In the genomic region with DNA sequence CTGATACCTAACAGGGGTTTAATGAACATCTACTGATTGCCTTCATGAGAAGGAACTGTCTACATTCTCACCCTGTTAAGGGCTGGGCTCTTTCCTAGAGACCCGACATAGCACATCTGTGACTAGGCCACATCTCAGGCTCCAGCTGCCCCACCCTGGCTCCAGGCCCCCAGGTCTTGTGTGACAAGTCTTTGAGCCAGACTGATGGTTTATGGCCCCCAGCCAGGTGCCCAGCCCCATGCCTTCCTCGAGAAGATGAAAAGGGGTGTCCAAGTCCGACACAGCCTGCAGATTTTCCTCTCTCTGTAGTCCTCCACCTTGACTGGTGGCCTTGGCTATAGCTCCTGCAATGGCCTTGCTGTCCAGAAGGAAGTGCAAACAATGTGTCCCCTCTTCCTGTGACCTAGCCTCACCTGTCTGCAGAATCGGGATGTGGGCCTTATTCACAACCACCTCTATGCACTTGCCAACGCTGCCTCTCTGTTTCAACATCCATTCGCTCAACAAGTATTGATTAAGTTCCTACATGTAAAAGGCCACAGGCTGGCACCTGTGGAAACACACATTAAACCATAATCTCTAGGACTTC, we compare ENCODE assay signal across 17 cellular contexts. TPM values are rescaled to one million over a fixed set of nuclear protein-coding genes. Genes with fewer than 3 reads are reported as not detected.
DNase-seq lines count a peak whose midpoint lies in the region; ATAC-seq, FAIRE-seq and TF ChIP-seq lines count a peak whose summit lies in the region.
"Had no signal": no experiment of that assay in that cellular context is flagged by ENCODE, and none has a peak within 500 bp of the region (broad histone marks: within the 10 kb centered on the region; RNA-seq: fewer than 3 reads in every experiment).

No MANE protein-coding gene starts in this region.

- peak overlapping the region in 2 of 3 experiments; percentile 73 to 99 for H3K27ac Mint-ChIP-seq in nephron

- no peak for ATAC-seq in A549
- ATAC-seq in HG03469 (IDR thresholded peaks at IDR 0.05; ENCODE audit: unreplicated experiment): no peak

- peaks cover 31% of the 10 kb centered on the region for H3K36me3 Mint-ChIP-seq in nephron (ENCODE audit: low read depth)

- FAIRE-seq in A549 (lab: Jason Lieb, UNC): no peak

- H3K9me3 ChIP-seq in A549: no peaks in the 10 kb centered on the region

- peaks cover 4% of the 10 kb centered on the region for H3K27me3 Mint-ChIP-seq in nephron (ENCODE audit: low read depth)

- DNase-seq in A549 (ENCODE audit: low read depth in 1 of 2, low spot score in 1 of 2) (no peak), NB4 (ENCODE audit: low read depth) (no peak), coronary artery (ENCODE audit: low spot score) (no peak), kidney glomerular epithelial cell (lab: John Stamatoyannopoulos, UW) (no peak), GM19238 (ENCODE audit: insufficient read length, low spot score) (no peak)
- no peak for DNase-seq in stimulated activated CD4-positive, alpha-beta T cell treated with anti-CD3 and anti-CD28 coated beads, Interleukin-4, amount 100 ng/mL, for 4 hours
- DNase-seq: activated CD4-positive, CD25-positive, alpha-beta regulatory T cell; activated T-cell treated with anti-CD3 and anti-CD28 coated beads, Interleukin-2, amount 50 U/mL, for 1 hour; erythroblast; H7; NCI-H1694 treated with DMSO at 0.1 percent for 48 hours; NCI-H526 treated with DMSO at 0.1 percent for 48 hours; SHP77 treated with DMSO at 0.1 percent for 48 hours; stimulated activated CD4-positive, alpha-beta T cell treated with anti-CD3 and anti-CD28 coated beads, Interleukin-12 subunit alpha, Interleukin-12 subunit beta, amount 100 ng/mL, for 4 hours had no signal

- H3K4me1 Mint-ChIP-seq in nephron: peaks cover 60% of the 10 kb centered on the region

- H3K4me2 ChIP-seq in A549: peak overlapping the region; percentile 79

- POLR2A ChIA-PET in A549 (lab: Yijun Ruan, JAX): no interaction called here

- H3K27ac ChIP-seq in A549 (peak overlapping the region in 1 of 2 experiments; percentile 96; a peak in 3 of 6 replicates), coronary artery (peak overlapping the region; percentile 97 to 100)
- H3K27ac ChIP-seq: cardiac muscle cell had no signal

- CTCF ChIA-PET in A549 (lab: Yijun Ruan, JAX): interaction anchor here (0.5 to 1.8 kb wide), 6 partner anchors 11 to 133 kb away, joined by 3 to 8 read pairs (median 5); no protein-coding TSS in a partner anchor

- peaks cover 73% of the 10 kb centered on the region for H3K4me1 ChIP-seq in A549

- TF ChIP-seq CTCF in A549 (IDR thresholded peaks at IDR 0.05): no peak
- no peak for TF ChIP-seq CTCF in NB4 (IDR thresholded peaks at IDR 0.05; ENCODE audit: low read depth, low read length)
- no peak for TF ChIP-seq CTCF in coronary artery (IDR thresholded peaks at IDR 0.05)
- TF ChIP-seq CTCF in nephron (IDR thresholded peaks at IDR 0.05; ENCODE audit: unreplicated experiment in 3 of 3): no peak

- TF ChIP-seq RAD21 in A549 (conservative IDR thresholded peaks at IDR 0.05 in 1 of 2, IDR thresholded peaks at IDR 0.05 in 1 of 2): no peak

- WGBS in A549 (ENCODE audit: missing lambda C conversion rate): 91% methylated on average over 5 of the region's 6 CpGs

- TF ChIP-seq POLR2A in A549 (IDR thresholded peaks at IDR 0.05; ENCODE audit: low read length) (no peak), NB4 (IDR thresholded peaks at IDR 0.05; ENCODE audit: extremely low read depth, insufficient read length) (no peak)

- no peaks in the 10 kb centered on the region for H3K9me3 Mint-ChIP-seq in nephron

- peak overlapping the region; percentile 16 to 94 (median 24) for H3K4me3 Mint-ChIP-seq in nephron

- H3K4me3 ChIP-seq in A549 (no peak overlapping the region), NB4 (ENCODE audit: low read depth, low read length) (peak overlapping the region; percentile 63), coronary artery (peak overlapping the region; percentile 89)
- H3K4me3 ChIP-seq: cardiac muscle cell had no signal

- no peak for TF ChIP-seq EP300 in A549 (IDR thresholded peaks at IDR 0.05)

TF ChIP-seq in A549, 52 proteins besides CTCF, POLR2A, EP300 and RAD21:
- TF ChIP-seq, protein P1, sequence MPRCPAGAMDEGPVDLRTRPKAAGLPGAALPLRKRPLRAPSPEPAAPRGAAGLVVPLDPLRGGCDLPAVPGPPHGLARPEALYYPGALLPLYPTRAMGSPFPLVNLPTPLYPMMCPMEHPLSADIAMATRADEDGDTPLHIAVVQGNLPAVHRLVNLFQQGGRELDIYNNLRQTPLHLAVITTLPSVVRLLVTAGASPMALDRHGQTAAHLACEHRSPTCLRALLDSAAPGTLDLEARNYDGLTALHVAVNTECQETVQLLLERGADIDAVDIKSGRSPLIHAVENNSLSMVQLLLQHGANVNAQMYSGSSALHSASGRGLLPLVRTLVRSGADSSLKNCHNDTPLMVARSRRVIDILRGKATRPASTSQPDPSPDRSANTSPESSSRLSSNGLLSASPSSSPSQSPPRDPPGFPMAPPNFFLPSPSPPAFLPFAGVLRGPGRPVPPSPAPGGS (IDR thresholded peaks at IDR 0.05): no peak
- no peak for TF ChIP-seq FOSB (CRISPR knock-in tag; IDR thresholded peaks at IDR 0.05)
- TF ChIP-seq KDM1A (IDR thresholded peaks at IDR 0.05; ENCODE audit: low read depth): no peak
- TF ChIP-seq ESRRA (IDR thresholded peaks at IDR 0.05; ENCODE audit: borderline replicate concordance, low read length): no peak
- TF ChIP-seq FOSL2 (IDR thresholded peaks at IDR 0.05): no peak
- TF ChIP-seq FOSL2 (CRISPR knock-in tag; IDR thresholded peaks at IDR 0.05): no peak
- no peak for TF ChIP-seq FOXS1 (CRISPR knock-in tag; IDR thresholded peaks at IDR 0.05)
- TF ChIP-seq CHD4 (IDR thresholded peaks at IDR 0.05; ENCODE audit: borderline replicate concordance): no peak
- no peak for TF ChIP-seq ZSCAN20 (CRISPR knock-in tag; IDR thresholded peaks at IDR 0.05)
- no peak for TF ChIP-seq JUNB (IDR thresholded peaks at IDR 0.05)

RNA-seq across cellular contexts. Expression of a gene that starts 4.2 kb away (rescaled TPM):
- polyA plus RNA-seq in A549 (2011; rRNA removed) (207 and 208 TPM in 2 replicates), A549 (2017; fragmentation: RNase III; extraction: RNeasy Plus Mini Kit Qiagen cat#74134 plus additional on column Dnase treatment) (245 to 269 TPM (median 252 TPM) in 3 replicates)
- 265 and 286 TPM in 2 replicates for polyA plus RNA-seq in A549 (2012; cell fraction: cytosol; rRNA removed)
- 559 and 760 TPM in 2 replicates for polyA plus RNA-seq in A549 (2012; cell fraction: nucleus; rRNA removed)
- 580 and 586 TPM in 2 replicates for polyA minus RNA-seq in A549 (2011; rRNA and poly(A)+ RNA removed)
